In the genomic region with DNA sequence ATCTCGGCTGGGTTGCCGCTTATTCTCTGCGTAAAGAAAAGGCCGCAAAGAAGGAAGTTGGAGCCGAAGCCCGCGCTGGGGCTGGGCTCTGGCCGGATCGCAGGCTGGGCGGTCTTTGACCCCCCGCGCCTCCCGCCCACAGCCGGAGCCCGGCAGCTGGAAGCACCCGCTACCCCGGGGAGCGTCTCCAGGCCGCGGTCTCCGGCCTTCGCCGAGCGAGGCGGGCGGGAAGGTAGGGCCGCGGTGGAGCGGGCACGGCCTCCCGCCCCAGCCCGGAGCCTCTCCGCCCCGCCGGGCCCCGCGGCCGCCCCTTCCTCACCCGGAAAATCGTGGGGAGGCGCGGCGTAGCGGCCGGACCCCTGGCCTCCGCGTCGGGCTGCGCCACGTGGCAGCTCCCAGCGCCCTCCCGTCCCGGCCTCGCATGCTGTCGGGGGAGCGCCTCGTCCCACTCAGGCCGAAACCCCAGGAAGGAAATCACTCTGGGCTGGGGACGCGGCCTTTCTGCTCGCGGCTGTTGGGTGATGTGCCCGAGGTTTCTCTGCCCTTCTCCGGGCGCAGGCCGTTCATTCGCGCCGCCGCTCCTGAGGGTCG, we compare ENCODE assay signal across 1 cellular context.
TF ChIP-seq lines count a peak whose summit lies in the region.

No MANE protein-coding gene starts in this region.

TF ChIP-seq in HepG2, 621 proteins besides CTCF, POLR2A, EP300 and RAD21 (continued from another document and continues in another):
- TF ChIP-seq, protein P1, sequence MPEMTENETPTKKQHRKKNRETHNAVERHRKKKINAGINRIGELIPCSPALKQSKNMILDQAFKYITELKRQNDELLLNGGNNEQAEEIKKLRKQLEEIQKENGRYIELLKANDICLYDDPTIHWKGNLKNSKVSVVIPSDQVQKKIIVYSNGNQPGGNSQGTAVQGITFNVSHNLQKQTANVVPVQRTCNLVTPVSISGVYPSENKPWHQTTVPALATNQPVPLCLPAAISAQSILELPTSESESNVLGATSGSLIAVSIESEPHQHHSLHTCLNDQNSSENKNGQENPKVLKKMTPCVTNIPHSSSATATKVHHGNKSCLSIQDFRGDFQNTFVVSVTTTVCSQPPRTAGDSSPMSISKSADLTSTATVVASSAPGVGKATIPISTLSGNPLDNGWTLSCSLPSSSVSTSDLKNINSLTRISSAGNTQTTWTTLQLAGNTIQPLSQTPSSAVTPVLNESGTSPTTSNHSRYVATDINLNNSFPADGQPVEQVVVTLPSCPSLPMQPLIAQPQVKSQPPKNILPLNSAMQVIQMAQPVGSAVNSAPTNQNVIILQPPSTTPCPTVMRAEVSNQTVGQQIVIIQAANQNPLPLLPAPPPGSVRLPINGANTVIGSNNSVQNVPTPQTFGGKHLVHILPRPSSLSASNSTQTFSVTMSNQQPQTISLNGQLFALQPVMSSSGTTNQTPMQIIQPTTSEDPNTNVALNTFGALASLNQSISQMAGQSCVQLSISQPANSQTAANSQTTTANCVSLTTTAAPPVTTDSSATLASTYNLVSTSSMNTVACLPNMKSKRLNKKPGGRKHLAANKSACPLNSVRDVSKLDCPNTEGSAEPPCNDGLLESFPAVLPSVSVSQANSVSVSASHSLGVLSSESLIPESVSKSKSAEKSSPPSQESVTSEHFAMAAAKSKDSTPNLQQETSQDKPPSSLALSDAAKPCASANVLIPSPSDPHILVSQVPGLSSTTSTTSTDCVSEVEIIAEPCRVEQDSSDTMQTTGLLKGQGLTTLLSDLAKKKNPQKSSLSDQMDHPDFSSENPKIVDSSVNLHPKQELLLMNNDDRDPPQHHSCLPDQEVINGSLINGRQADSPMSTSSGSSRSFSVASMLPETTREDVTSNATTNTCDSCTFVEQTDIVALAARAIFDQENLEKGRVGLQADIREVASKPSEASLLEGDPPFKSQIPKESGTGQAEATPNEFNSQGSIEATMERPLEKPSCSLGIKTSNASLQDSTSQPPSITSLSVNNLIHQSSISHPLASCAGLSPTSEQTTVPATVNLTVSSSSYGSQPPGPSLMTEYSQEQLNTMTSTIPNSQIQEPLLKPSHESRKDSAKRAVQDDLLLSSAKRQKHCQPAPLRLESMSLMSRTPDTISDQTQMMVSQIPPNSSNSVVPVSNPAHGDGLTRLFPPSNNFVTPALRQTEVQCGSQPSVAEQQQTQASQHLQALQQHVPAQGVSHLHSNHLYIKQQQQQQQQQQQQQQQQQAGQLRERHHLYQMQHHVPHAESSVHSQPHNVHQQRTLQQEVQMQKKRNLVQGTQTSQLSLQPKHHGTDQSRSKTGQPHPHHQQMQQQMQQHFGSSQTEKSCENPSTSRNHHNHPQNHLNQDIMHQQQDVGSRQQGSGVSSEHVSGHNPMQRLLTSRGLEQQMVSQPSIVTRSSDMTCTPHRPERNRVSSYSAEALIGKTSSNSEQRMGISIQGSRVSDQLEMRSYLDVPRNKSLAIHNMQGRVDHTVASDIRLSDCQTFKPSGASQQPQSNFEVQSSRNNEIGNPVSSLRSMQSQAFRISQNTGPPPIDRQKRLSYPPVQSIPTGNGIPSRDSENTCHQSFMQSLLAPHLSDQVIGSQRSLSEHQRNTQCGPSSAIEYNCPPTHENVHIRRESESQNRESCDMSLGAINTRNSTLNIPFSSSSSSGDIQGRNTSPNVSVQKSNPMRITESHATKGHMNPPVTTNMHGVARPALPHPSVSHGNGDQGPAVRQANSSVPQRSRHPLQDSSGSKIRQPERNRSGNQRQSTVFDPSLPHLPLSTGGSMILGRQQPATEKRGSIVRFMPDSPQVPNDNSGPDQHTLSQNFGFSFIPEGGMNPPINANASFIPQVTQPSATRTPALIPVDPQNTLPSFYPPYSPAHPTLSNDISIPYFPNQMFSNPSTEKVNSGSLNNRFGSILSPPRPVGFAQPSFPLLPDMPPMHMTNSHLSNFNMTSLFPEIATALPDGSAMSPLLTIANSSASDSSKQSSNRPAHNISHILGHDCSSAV (CRISPR knock-in tag; IDR thresholded peaks at IDR 0.05; ENCODE audit: borderline replicate concordance) = no peak
- TF ChIP-seq ZNF703 (CRISPR knock-in tag; IDR thresholded peaks at IDR 0.05; ENCODE audit: borderline replicate concordance) = 0 out of 2 replicates have a peak, but pooled peaks have one; percentile 55
- TF ChIP-seq, protein P2, sequence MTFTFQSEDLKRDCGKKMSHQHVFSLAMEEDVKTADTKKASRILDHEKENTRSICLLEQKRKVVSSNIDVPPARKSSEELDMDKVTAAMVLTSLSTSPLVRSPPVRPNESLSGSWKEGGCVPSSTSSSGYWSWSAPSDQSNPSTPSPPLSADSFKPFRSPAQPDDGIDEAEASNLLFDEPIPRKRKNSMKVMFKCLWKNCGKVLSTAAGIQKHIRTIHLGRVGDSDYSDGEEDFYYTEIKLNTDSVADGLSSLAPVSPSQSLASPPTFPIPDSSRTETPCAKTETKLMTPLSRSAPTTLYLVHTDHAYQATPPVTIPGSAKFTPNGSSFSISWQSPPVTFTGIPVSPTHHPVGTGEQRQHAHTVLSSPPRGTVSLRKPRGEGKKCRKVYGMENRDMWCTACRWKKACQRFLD (CRISPR knock-in tag; IDR thresholded peaks at IDR 0.05; ENCODE audit: borderline replicate concordance) = no peak
- no peak for TF ChIP-seq ZNF766 (CRISPR knock-in tag; IDR thresholded peaks at IDR 0.05; ENCODE audit: borderline replicate concordance)
- no peak for TF ChIP-seq ZMAT3 (CRISPR knock-in tag; conservative IDR thresholded peaks at IDR 0.05)
- TF ChIP-seq, protein P3, sequence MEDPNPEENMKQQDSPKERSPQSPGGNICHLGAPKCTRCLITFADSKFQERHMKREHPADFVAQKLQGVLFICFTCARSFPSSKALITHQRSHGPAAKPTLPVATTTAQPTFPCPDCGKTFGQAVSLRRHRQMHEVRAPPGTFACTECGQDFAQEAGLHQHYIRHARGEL (CRISPR knock-in tag; IDR thresholded peaks at IDR 0.05) = no peak
- peak; percentile 34; the same call in 1 of the 2 replicates for TF ChIP-seq ZNF235 (CRISPR knock-in tag; IDR thresholded peaks at IDR 0.05; ENCODE audit: borderline replicate concordance)
- 0 out of 2 replicates have a peak, but pooled peaks have one; percentile 69 for TF ChIP-seq ZNF33B (CRISPR knock-in tag; IDR thresholded peaks at IDR 0.05)
- no peak for TF ChIP-seq ZNF354B (CRISPR knock-in tag; IDR thresholded peaks at IDR 0.05)
- no peak for TF ChIP-seq ZNF549 (CRISPR knock-in tag; IDR thresholded peaks at IDR 0.05)
- TF ChIP-seq PHB2 (IDR thresholded peaks at IDR 0.05; ENCODE audit: partially characterized antibody) = no peak
- TF ChIP-seq TAF1 (CRISPR knock-in tag; IDR thresholded peaks at IDR 0.05) = no peak
- TF ChIP-seq, protein P4, sequence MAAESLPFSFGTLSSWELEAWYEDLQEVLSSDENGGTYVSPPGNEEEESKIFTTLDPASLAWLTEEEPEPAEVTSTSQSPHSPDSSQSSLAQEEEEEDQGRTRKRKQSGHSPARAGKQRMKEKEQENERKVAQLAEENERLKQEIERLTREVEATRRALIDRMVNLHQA (CRISPR knock-in tag; IDR thresholded peaks at IDR 0.05) = no peak
- TF ChIP-seq CAMTA2 (CRISPR knock-in tag; IDR thresholded peaks at IDR 0.05; ENCODE audit: borderline replicate concordance) = 0 out of 2 replicates have a peak, but pooled peaks have one; percentile 53
- TF ChIP-seq, protein P5, sequence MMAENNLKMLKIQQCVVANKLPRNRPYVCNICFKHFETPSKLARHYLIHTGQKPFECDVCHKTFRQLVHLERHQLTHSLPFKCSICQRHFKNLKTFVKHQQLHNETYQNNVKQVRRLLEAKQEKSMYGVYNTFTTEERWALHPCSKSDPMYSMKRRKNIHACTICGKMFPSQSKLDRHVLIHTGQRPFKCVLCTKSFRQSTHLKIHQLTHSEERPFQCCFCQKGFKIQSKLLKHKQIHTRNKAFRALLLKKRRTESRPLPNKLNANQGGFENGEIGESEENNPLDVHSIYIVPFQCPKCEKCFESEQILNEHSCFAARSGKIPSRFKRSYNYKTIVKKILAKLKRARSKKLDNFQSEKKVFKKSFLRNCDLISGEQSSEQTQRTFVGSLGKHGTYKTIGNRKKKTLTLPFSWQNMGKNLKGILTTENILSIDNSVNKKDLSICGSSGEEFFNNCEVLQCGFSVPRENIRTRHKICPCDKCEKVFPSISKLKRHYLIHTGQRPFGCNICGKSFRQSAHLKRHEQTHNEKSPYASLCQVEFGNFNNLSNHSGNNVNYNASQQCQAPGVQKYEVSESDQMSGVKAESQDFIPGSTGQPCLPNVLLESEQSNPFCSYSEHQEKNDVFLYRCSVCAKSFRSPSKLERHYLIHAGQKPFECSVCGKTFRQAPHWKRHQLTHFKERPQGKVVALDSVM (CRISPR knock-in tag; IDR thresholded peaks at IDR 0.05) = peak; percentile 88
- no peak for TF ChIP-seq CBX1 (IDR thresholded peaks at IDR 0.05; ENCODE audit: low read depth)
- TF ChIP-seq ZBTB38 (CRISPR knock-in tag; IDR thresholded peaks at IDR 0.05) = peak; percentile 47; the same call in 1 of the 2 replicates
- TF ChIP-seq, protein P6, sequence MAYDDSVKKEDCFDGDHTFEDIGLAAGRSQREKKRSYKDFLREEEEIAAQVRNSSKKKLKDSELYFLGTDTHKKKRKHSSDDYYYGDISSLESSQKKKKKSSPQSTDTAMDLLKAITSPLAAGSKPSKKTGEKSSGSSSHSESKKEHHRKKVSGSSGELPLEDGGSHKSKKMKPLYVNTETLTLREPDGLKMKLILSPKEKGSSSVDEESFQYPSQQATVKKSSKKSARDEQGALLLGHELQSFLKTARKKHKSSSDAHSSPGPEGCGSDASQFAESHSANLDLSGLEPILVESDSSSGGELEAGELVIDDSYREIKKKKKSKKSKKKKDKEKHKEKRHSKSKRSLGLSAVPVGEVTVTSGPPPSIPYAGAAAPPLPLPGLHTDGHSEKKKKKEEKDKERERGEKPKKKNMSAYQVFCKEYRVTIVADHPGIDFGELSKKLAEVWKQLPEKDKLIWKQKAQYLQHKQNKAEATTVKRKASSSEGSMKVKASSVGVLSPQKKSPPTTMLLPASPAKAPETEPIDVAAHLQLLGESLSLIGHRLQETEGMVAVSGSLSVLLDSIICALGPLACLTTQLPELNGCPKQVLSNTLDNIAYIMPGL (CRISPR knock-in tag; IDR thresholded peaks at IDR 0.05; ENCODE audit: borderline replicate concordance in 1 of 2, low read depth in 1 of 2) = no peak
- TF ChIP-seq PHF20 (CRISPR knock-in tag; IDR thresholded peaks at IDR 0.05) = no peak
- TF ChIP-seq ZNF296 (CRISPR knock-in tag; conservative IDR thresholded peaks at IDR 0.05) = no peak
- no peak for TF ChIP-seq ZNF891 (CRISPR knock-in tag; IDR thresholded peaks at IDR 0.05)
- TF ChIP-seq, protein P7, sequence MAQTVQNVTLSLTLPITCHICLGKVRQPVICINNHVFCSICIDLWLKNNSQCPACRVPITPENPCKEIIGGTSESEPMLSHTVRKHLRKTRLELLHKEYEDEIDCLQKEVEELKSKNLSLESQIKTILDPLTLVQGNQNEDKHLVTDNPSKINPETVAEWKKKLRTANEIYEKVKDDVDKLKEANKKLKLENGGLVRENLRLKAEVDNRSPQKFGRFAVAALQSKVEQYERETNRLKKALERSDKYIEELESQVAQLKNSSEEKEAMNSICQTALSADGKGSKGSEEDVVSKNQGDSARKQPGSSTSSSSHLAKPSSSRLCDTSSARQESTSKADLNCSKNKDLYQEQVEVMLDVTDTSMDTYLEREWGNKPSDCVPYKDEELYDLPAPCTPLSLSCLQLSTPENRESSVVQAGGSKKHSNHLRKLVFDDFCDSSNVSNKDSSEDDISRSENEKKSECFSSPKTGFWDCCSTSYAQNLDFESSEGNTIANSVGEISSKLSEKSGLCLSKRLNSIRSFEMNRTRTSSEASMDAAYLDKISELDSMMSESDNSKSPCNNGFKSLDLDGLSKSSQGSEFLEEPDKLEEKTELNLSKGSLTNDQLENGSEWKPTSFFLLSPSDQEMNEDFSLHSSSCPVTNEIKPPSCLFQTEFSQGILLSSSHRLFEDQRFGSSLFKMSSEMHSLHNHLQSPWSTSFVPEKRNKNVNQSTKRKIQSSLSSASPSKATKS (CRISPR knock-in tag; IDR thresholded peaks at IDR 0.05) = no peak; the same call in 1 of the 2 replicates
- TF ChIP-seq ZNF331 (CRISPR knock-in tag; IDR thresholded peaks at IDR 0.05) = no peak
- TF ChIP-seq ZNF567 (CRISPR knock-in tag; IDR thresholded peaks at IDR 0.05; ENCODE audit: borderline replicate concordance) = no peak
- TF ChIP-seq SKI (IDR thresholded peaks at IDR 0.05; ENCODE audit: partially characterized antibody) = no peak
- no peak for TF ChIP-seq ZNF839 (CRISPR knock-in tag; IDR thresholded peaks at IDR 0.05; ENCODE audit: borderline replicate concordance)
- TF ChIP-seq SRSF1 (optimal IDR thresholded peaks at IDR 0.05; ENCODE audit: low read depth, low read length) = no peak
- TF ChIP-seq, protein P8, sequence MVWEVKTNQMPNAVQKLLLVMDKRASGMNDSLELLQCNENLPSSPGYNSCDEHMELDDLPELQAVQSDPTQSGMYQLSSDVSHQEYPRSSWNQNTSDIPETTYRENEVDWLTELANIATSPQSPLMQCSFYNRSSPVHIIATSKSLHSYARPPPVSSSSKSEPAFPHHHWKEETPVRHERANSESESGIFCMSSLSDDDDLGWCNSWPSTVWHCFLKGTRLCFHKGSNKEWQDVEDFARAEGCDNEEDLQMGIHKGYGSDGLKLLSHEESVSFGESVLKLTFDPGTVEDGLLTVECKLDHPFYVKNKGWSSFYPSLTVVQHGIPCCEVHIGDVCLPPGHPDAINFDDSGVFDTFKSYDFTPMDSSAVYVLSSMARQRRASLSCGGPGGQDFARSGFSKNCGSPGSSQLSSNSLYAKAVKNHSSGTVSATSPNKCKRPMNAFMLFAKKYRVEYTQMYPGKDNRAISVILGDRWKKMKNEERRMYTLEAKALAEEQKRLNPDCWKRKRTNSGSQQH (CRISPR knock-in tag; IDR thresholded peaks at IDR 0.05; ENCODE audit: low read depth) = no peak
- TF ChIP-seq HHEX (CRISPR knock-in tag; IDR thresholded peaks at IDR 0.05) = no peak
- no peak for TF ChIP-seq IKZF1 (IDR thresholded peaks at IDR 0.05)
- no peak; the same call in 1 of the 2 replicates for TF ChIP-seq ZNF547 (CRISPR knock-in tag; IDR thresholded peaks at IDR 0.05)
